Comparison of ENCODE assay signal across 34 cellular contexts in genomic region chr16:78465730-78466129, GRCh38.
"Had no signal": no experiment of that assay in that cellular context is flagged by ENCODE, and none has a peak within 500 bp of the region (broad histone marks: within the 10 kb centered on the region; RNA-seq: fewer than 3 reads in every experiment).

No MANE protein-coding gene starts in this region.

- H3K27me3 ChIP-seq: adrenal gland, body of pancreas, brain microvascular endothelial cell, breast epithelium had no signal

- H3K4me3 ChIP-seq: adrenal gland, body of pancreas, breast epithelium had no signal

- ATAC-seq: activated CD8-positive, alpha-beta T cell treated with anti-CD3 and anti-CD28 coated beads for 36 hours; activated naive CD4-positive, alpha-beta T cell treated with anti-CD3 and anti-CD28 coated beads, Interleukin-2, amount 50 U/mL, for 72 hours; activated T-cell treated with anti-CD3 and anti-CD28 coated beads, Interleukin-2, amount 50 U/mL, for 4 hours; activated T-cell treated with anti-CD3 and anti-CD28 coated beads, Interleukin-2, amount 50 U/mL, for 72 hours; activated T-helper 17 cell treated with anti-CD3 and anti-CD28 coated beads, Interleukin-2, amount 50 U/mL, for 72 hours; body of pancreas had no signal

- H3K36me3 ChIP-seq: adrenal gland, brain microvascular endothelial cell, breast epithelium had no signal

- H3K9me3 ChIP-seq: adrenal gland, body of pancreas had no signal

- H3K27ac ChIP-seq: adrenal gland, body of pancreas, brain microvascular endothelial cell, breast epithelium, VCaP had no signal

- H3K4me1 ChIP-seq: adrenal gland, body of pancreas, breast epithelium had no signal

- FAIRE-seq: astrocyte, colon, TTC549 had no signal

- DNase-seq: activated B cell treated with CpG ODN at 0.5 μM for 24 hours; activated CD4-positive, alpha-beta memory T cell treated with anti-CD3 and anti-CD28 coated beads for 36 hours; activated CD4-positive, alpha-beta T cell treated with anti-CD3 and anti-CD28 coated beads for 4 hours; activated CD4-positive, alpha-beta T cell treated with anti-CD3 and anti-CD28 coated beads, Interleukin-2, amount 10 ng/mL, durations not matched to agents 24 days and 14 days; activated CD4-positive, alpha-beta T cell treated with anti-CD3 and anti-CD28 coated beads, Interleukin-2, amount 50 U/mL, for 1 hour; activated CD4-positive, alpha-beta T cell treated with anti-CD3 and anti-CD28 coated beads, Interleukin-2, amount 50 U/mL, for 4 hours; activated CD4-positive, CD25-positive, alpha-beta regulatory T cell treated with anti-CD3 and anti-CD28 coated beads, Interleukin-2, amount 50 U/mL, for 72 hours; activated CD8-positive, alpha-beta memory T cell treated with anti-CD3 and anti-CD28 coated beads, Interleukin-2, amount 50 U/mL, for 4 hours; activated CD8-positive, alpha-beta T cell treated with anti-CD3 and anti-CD28 coated beads for 36 hours; activated effector memory CD4-positive, alpha-beta T cell treated with anti-CD3 and anti-CD28 coated beads, Interleukin-2, amount 50 U/mL, for 16 hours; activated gamma-delta T cell treated with Interleukin-2 at 50 U/mL for 16 hours; activated naive CD4-positive, alpha-beta T cell; activated naive CD4-positive, alpha-beta T cell treated with anti-CD3 and anti-CD28 coated beads for 36 hours; activated naive CD4-positive, alpha-beta T cell treated with anti-CD3 and anti-CD28 coated beads, Interleukin-2, amount 50 U/mL, for 16 hours; activated naive CD8-positive, alpha-beta T cell treated with anti-CD3 and anti-CD28 coated beads for 36 hours; activated T-cell treated with anti-CD3 and anti-CD28 coated beads for 4 hours; activated T-cell treated with anti-CD3 and anti-CD28 coated beads, Interleukin-2, amount 50 U/mL, for 1 hour; activated T-cell treated with anti-CD3 and anti-CD28 coated beads, Interleukin-2, amount 50 U/mL, for 4 hours; activated T-cell treated with anti-CD3 and anti-CD28 coated beads, Interleukin-2, amount 50 U/mL, for 72 hours; adrenal gland; amniotic stem cell; aorta; body of pancreas; brain microvascular endothelial cell; central memory CD4-positive, alpha-beta T cell; T-helper 2 cell; T-helper 9 cell had no signal
